In genomic region chr5:132422720-132423442, GRCh38 we compare ENCODE assay signal across 1 cellular context.
TF ChIP-seq lines count a peak whose summit lies in the region.

No MANE protein-coding gene starts in this region.

TF ChIP-seq in K562, 482 proteins besides CTCF, POLR2A, EP300 and RAD21 (continued from another document):
- peak; percentile 35 for TF ChIP-seq PRDM10 (IDR thresholded peaks at IDR 0.05; ENCODE audit: partially characterized antibody)
- TF ChIP-seq HLTF (IDR thresholded peaks at IDR 0.05) = no peak
- TF ChIP-seq IRF1 (CRISPR knock-in tag; IDR thresholded peaks at IDR 0.05; ENCODE audit: borderline replicate concordance) = no peak
- TF ChIP-seq MTA2 (IDR thresholded peaks at IDR 0.05; ENCODE audit: low read depth) = peak; percentile 88
- 0 out of 2 replicates have a peak, but pooled peaks have one; percentile 19 for TF ChIP-seq ERF (CRISPR knock-in tag; IDR thresholded peaks at IDR 0.05)
- peak; percentile 84 for TF ChIP-seq FOSL1 (tag; conservative IDR thresholded peaks at IDR 0.05)
- TF ChIP-seq ZNF584 (CRISPR knock-in tag; IDR thresholded peaks at IDR 0.05; ENCODE audit: low read depth) = peak; percentile 69
- TF ChIP-seq, protein P1, sequence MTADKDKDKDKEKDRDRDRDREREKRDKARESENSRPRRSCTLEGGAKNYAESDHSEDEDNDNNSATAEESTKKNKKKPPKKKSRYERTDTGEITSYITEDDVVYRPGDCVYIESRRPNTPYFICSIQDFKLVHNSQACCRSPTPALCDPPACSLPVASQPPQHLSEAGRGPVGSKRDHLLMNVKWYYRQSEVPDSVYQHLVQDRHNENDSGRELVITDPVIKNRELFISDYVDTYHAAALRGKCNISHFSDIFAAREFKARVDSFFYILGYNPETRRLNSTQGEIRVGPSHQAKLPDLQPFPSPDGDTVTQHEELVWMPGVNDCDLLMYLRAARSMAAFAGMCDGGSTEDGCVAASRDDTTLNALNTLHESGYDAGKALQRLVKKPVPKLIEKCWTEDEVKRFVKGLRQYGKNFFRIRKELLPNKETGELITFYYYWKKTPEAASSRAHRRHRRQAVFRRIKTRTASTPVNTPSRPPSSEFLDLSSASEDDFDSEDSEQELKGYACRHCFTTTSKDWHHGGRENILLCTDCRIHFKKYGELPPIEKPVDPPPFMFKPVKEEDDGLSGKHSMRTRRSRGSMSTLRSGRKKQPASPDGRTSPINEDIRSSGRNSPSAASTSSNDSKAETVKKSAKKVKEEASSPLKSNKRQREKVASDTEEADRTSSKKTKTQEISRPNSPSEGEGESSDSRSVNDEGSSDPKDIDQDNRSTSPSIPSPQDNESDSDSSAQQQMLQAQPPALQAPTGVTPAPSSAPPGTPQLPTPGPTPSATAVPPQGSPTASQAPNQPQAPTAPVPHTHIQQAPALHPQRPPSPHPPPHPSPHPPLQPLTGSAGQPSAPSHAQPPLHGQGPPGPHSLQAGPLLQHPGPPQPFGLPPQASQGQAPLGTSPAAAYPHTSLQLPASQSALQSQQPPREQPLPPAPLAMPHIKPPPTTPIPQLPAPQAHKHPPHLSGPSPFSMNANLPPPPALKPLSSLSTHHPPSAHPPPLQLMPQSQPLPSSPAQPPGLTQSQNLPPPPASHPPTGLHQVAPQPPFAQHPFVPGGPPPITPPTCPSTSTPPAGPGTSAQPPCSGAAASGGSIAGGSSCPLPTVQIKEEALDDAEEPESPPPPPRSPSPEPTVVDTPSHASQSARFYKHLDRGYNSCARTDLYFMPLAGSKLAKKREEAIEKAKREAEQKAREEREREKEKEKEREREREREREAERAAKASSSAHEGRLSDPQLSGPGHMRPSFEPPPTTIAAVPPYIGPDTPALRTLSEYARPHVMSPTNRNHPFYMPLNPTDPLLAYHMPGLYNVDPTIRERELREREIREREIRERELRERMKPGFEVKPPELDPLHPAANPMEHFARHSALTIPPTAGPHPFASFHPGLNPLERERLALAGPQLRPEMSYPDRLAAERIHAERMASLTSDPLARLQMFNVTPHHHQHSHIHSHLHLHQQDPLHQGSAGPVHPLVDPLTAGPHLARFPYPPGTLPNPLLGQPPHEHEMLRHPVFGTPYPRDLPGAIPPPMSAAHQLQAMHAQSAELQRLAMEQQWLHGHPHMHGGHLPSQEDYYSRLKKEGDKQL (CRISPR knock-in tag; IDR thresholded peaks at IDR 0.05; ENCODE audit: borderline replicate concordance) = no peak
- no peak for TF ChIP-seq MCM7 (IDR thresholded peaks at IDR 0.05)
- no peak for TF ChIP-seq HMGXB4 (CRISPR knock-in tag; IDR thresholded peaks at IDR 0.05)
- TF ChIP-seq, protein P2, sequence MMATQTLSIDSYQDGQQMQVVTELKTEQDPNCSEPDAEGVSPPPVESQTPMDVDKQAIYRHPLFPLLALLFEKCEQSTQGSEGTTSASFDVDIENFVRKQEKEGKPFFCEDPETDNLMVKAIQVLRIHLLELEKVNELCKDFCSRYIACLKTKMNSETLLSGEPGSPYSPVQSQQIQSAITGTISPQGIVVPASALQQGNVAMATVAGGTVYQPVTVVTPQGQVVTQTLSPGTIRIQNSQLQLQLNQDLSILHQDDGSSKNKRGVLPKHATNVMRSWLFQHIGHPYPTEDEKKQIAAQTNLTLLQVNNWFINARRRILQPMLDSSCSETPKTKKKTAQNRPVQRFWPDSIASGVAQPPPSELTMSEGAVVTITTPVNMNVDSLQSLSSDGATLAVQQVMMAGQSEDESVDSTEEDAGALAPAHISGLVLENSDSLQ (IDR thresholded peaks at IDR 0.05) = peak; percentile 70
- no peak for TF ChIP-seq PRMT5 (CRISPR knock-in tag; IDR thresholded peaks at IDR 0.05)
- peak; percentile 71 for TF ChIP-seq HDAC2 (IDR thresholded peaks at IDR 0.05)
- no peak for TF ChIP-seq ZNF830 (CRISPR knock-in tag; IDR thresholded peaks at IDR 0.05)
- TF ChIP-seq NR1H2 (CRISPR knock-in tag; IDR thresholded peaks at IDR 0.05) = no peak
- TF ChIP-seq SIN3A (IDR thresholded peaks at IDR 0.05; ENCODE audit: borderline replicate concordance in 2 of 2, control insufficient read depth in 1 of 2, low read depth in 2 of 2, low read length in 2 of 2) = no peak
- no peak for TF ChIP-seq IFI16 (CRISPR knock-in tag; IDR thresholded peaks at IDR 0.05)
- TF ChIP-seq ZSCAN29 (IDR thresholded peaks at IDR 0.05) = no peak
- peak; percentile 42; the same call in 1 of the 2 replicates for TF ChIP-seq PHB2 (IDR thresholded peaks at IDR 0.05; ENCODE audit: low read depth)
- TF ChIP-seq ZNF551 (CRISPR knock-in tag; IDR thresholded peaks at IDR 0.05) = no peak
- no peak for TF ChIP-seq ZNF57 (CRISPR knock-in tag; IDR thresholded peaks at IDR 0.05)
- TF ChIP-seq JUNB (CRISPR knock-in tag; conservative IDR thresholded peaks at IDR 0.05) = no peak
- TF ChIP-seq ZNF3 (CRISPR knock-in tag; IDR thresholded peaks at IDR 0.05) = no peak
- TF ChIP-seq ZNF507 (tag; conservative IDR thresholded peaks at IDR 0.05) = no peak
- TF ChIP-seq ESRRB (CRISPR knock-in tag; IDR thresholded peaks at IDR 0.05; ENCODE audit: borderline replicate concordance) = no peak
- TF ChIP-seq, protein P3, sequence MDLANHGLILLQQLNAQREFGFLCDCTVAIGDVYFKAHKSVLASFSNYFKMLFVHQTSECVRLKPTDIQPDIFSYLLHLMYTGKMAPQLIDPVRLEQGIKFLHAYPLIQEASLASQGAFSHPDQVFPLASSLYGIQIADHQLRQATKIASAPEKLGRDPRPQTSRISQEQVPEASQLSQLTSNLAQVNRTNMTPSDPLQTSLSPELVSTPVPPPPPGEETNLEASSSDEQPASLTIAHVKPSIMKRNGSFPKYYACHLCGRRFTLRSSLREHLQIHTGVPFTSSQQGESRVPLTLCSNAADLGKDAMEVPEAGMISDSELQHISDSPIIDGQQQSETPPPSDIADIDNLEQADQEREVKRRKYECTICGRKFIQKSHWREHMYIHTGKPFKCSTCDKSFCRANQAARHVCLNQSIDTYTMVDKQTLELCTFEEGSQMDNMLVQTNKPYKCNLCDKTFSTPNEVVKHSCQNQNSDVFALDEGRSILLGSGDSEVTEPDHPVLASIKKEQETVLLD (IDR thresholded peaks at IDR 0.05) = peak; percentile 9; the same call in 1 of the 2 replicates
- no peak for TF ChIP-seq PTBP1 (IDR thresholded peaks at IDR 0.05; ENCODE audit: low read depth, low read length)
- TF ChIP-seq HDAC8 (tag; IDR thresholded peaks at IDR 0.05) = peak; percentile 79
- TF ChIP-seq, protein P4, sequence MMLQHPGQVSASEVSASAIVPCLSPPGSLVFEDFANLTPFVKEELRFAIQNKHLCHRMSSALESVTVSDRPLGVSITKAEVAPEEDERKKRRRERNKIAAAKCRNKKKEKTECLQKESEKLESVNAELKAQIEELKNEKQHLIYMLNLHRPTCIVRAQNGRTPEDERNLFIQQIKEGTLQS (IDR thresholded peaks at IDR 0.05) = peak; percentile 79; the same call in 1 of the 2 replicates
- TF ChIP-seq, protein P4 (CRISPR knock-in tag; conservative IDR thresholded peaks at IDR 0.05) = peak; percentile 79; the same call in 1 of the 2 replicates
- no peak; the same call in 1 of the 2 replicates for TF ChIP-seq PHF8 (IDR thresholded peaks at IDR 0.05; ENCODE audit: borderline replicate concordance, low read length)
- no peak for TF ChIP-seq NUFIP1 (IDR thresholded peaks at IDR 0.05; ENCODE audit: partially characterized antibody)
- TF ChIP-seq ZNF785 (CRISPR knock-in tag; IDR thresholded peaks at IDR 0.05) = no peak
- peak in 1 of 2 experiments; percentile 73; a peak in 1 of 3 replicates for TF ChIP-seq CBX3 (IDR thresholded peaks at IDR 0.05; ENCODE audit: borderline replicate concordance in 1 of 2, low read length in 2 of 2)
- TF ChIP-seq, protein P5, sequence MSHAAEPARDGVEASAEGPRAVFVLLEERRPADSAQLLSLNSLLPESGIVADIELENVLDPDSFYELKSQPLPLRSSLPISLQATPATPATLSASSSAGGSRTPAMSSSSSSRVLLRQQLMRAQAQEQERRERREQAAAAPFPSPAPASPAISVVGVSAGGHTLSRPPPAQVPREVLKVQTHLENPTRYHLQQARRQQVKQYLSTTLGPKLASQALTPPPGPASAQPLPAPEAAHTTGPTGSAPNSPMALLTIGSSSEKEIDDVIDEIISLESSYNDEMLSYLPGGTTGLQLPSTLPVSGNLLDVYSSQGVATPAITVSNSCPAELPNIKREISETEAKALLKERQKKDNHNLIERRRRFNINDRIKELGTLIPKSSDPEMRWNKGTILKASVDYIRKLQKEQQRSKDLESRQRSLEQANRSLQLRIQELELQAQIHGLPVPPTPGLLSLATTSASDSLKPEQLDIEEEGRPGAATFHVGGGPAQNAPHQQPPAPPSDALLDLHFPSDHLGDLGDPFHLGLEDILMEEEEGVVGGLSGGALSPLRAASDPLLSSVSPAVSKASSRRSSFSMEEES (CRISPR knock-in tag; IDR thresholded peaks at IDR 0.05) = peak; percentile 59
- no peak for TF ChIP-seq CBX2 (IDR thresholded peaks at IDR 0.05; ENCODE audit: insufficient read depth, low read length, poor library complexity, severe bottlenecking)
